In genomic region chr2:230268606-230269222, GRCh38 we compare ENCODE assay signal across 11 cellular contexts. TPM values are rescaled to one million over a fixed set of nuclear protein-coding genes. Genes with fewer than 3 reads are reported as not detected.
DNase-seq lines count a peak whose midpoint lies in the region; ATAC-seq and TF ChIP-seq lines count a peak whose summit lies in the region.
"Had no signal": no experiment of that assay in that cellular context is flagged by ENCODE, and none has a peak within 500 bp of the region (broad histone marks: within the 10 kb centered on the region; RNA-seq: fewer than 3 reads in every experiment).

No MANE protein-coding gene starts in this region.

- H3K4me1 Mint-ChIP-seq in stimulated activated naive CD8-positive, alpha-beta T cell treated with anti-CD3 and anti-CD28 coated beads, Interleukin-15, amount 100 ng/mL, for 72 hours: peaks cover 48% of the 10 kb centered on the region

- no peak for DNase-seq in activated naive CD4-positive, alpha-beta T cell treated with anti-CD3 and anti-CD28 coated beads, Interleukin-2, amount 50 U/mL, for 72 hours (ENCODE audit: low spot score in 2 of 2)
- no peak for DNase-seq in activated naive CD4-positive, alpha-beta T cell (lab: John Stamatoyannopoulos, UW)
- peak; percentile 64 for DNase-seq in SK-MEL-5 (ENCODE audit: low read depth, low spot score)
- DNase-seq in stimulated activated naive CD8-positive, alpha-beta T cell treated with anti-CD3 and anti-CD28 coated beads, Interleukin-15, amount 100 ng/mL, for 72 hours: no peak
- DNase-seq in DMS79 (lab: John Stamatoyannopoulos, UW): no peak
- DNase-seq in GM13977 (ENCODE audit: low spot score): no peak
- DNase-seq in central memory CD4-positive, alpha-beta T cell: no peak
- DNase-seq: ovary, PC-9 had no signal

- no peak for TF ChIP-seq CTCF in GM13977 (IDR thresholded peaks at IDR 0.05; ENCODE audit: extremely low read depth, insufficient read depth, missing control alignments)

- in situ Hi-C loops in SK-MEL-5 (cut with HindIII; ENCODE audit: low pct_unique_long_range_greater_than_20kb, low sequenced_read_pairs): no loop called here
- in situ Hi-C loops in GM13977 (cut with MboI; ENCODE audit: low pct_unique_long_range_greater_than_20kb, low sequenced_read_pairs, unreplicated experiment): no loop called here

- H3K27ac Mint-ChIP-seq in activated naive CD4-positive, alpha-beta T cell treated with anti-CD3 and anti-CD28 coated beads, Interleukin-2, amount 50 U/mL, for 72 hours: peak overlapping the region; percentile 65 to 84
- peak overlapping the region; percentile 22 to 57 for H3K27ac Mint-ChIP-seq in stimulated activated naive CD8-positive, alpha-beta T cell treated with anti-CD3 and anti-CD28 coated beads, Interleukin-15, amount 100 ng/mL, for 72 hours
- H3K27ac Mint-ChIP-seq: dendritic cell treated with granulocyte-macrophage colony-stimulating factor and Interleukin-4, amounts not matched to agents 40 ng/mL and 50 ng/mL, for 4 days had no signal

- ATAC-seq in activated naive CD4-positive, alpha-beta T cell treated with anti-CD3 and anti-CD28 coated beads, Interleukin-2, amount 50 U/mL, for 72 hours: peak; percentile 69 to 75
- peak; percentile 66 for ATAC-seq in HG02642 (IDR thresholded peaks at IDR 0.05; ENCODE audit: poor library complexity, unreplicated experiment)
- peak; percentile 75 for ATAC-seq in stimulated activated naive CD8-positive, alpha-beta T cell treated with anti-CD3 and anti-CD28 coated beads, Interleukin-15, amount 100 ng/mL, for 72 hours

- no peaks in the 10 kb centered on the region for H3K27me3 Mint-ChIP-seq in stimulated activated naive CD8-positive, alpha-beta T cell treated with anti-CD3 and anti-CD28 coated beads, Interleukin-15, amount 100 ng/mL, for 72 hours
- H3K27me3 Mint-ChIP-seq: dendritic cell treated with granulocyte-macrophage colony-stimulating factor and Interleukin-4, amounts not matched to agents 40 ng/mL and 50 ng/mL, for 4 days had no signal

- peak overlapping the region; percentile 44 to 62 for H3K4me3 Mint-ChIP-seq in stimulated activated naive CD8-positive, alpha-beta T cell treated with anti-CD3 and anti-CD28 coated beads, Interleukin-15, amount 100 ng/mL, for 72 hours
- H3K4me3 Mint-ChIP-seq: dendritic cell treated with granulocyte-macrophage colony-stimulating factor and Interleukin-4, amounts not matched to agents 40 ng/mL and 50 ng/mL, for 4 days had no signal

- peaks cover 11 to 19% of the 10 kb centered on the region in 2 donors for H3K9me3 Mint-ChIP-seq in activated naive CD4-positive, alpha-beta T cell treated with anti-CD3 and anti-CD28 coated beads, Interleukin-2, amount 50 U/mL, for 72 hours
- peaks cover 27 to 35% of the 10 kb centered on the region in 2 donors for H3K9me3 Mint-ChIP-seq in stimulated activated naive CD8-positive, alpha-beta T cell treated with anti-CD3 and anti-CD28 coated beads, Interleukin-15, amount 100 ng/mL, for 72 hours

- peaks cover 50 to 65% of the 10 kb centered on the region in 2 donors for H3K36me3 Mint-ChIP-seq in activated naive CD4-positive, alpha-beta T cell treated with anti-CD3 and anti-CD28 coated beads, Interleukin-2, amount 50 U/mL, for 72 hours

RNA-seq across cellular contexts. Expression of gene SP140, which starts 43.2 kb away (rescaled TPM):
- 10 to 100 TPM; 75.8 to 77.7 TPM for total RNA-seq in activated naive CD4-positive, alpha-beta T cell treated with anti-CD3 and anti-CD28 coated beads, Interleukin-2, amount 50 U/mL, for 72 hours
- total RNA-seq in SK-MEL-5 (2014; rRNA removed; shearing (Covaris generic)): not detected in 2 replicates
- polyA plus RNA-seq in SK-MEL-5 (2015; cell fraction: cytosol; rRNA removed): 0.11 TPM in 1 of 2 replicates, not detected in the other
- 3.3 TPM in 1 of 2 replicates, not detected in the other for polyA plus RNA-seq in SK-MEL-5 (2015; cell fraction: nucleus; rRNA removed)

RNA-seq across cellular contexts. Expression of gene SP110, which starts 48.9 kb away (rescaled TPM):
- total RNA-seq in activated naive CD4-positive, alpha-beta T cell treated with anti-CD3 and anti-CD28 coated beads, Interleukin-2, amount 50 U/mL, for 72 hours: 100 to 1,000 TPM in 1 of 2 donors, 10 to 100 TPM in 1; 61.0 to 148 TPM
- total RNA-seq in SK-MEL-5 (2014; rRNA removed; shearing (Covaris generic)): 16.0 and 16.4 TPM in 2 replicates
- 10.9 and 18.5 TPM in 2 replicates for polyA plus RNA-seq in SK-MEL-5 (2015; cell fraction: cytosol; rRNA removed)
- 11.2 and 17.3 TPM in 2 replicates for polyA plus RNA-seq in SK-MEL-5 (2015; cell fraction: nucleus; rRNA removed)

RNA-seq across cellular contexts. Expression of gene SP140L, which starts 58.3 kb away (rescaled TPM):
- total RNA-seq in activated naive CD4-positive, alpha-beta T cell treated with anti-CD3 and anti-CD28 coated beads, Interleukin-2, amount 50 U/mL, for 72 hours: 10 to 100 TPM; 52.8 to 71.2 TPM
- 0.83 and 0.87 TPM in 2 replicates for total RNA-seq in SK-MEL-5 (2014; rRNA removed; shearing (Covaris generic))
- polyA plus RNA-seq in SK-MEL-5 (2015; cell fraction: cytosol; rRNA removed): 1.8 and 2.1 TPM in 2 replicates
- 11.0 and 21.5 TPM in 2 replicates for polyA plus RNA-seq in SK-MEL-5 (2015; cell fraction: nucleus; rRNA removed)

Comparison
In these comparisons a context has a peak if more than half of its experiments do, and no peak if none do; other contexts are left out.
1. RNA of gene SP140, which starts 43.2 kb away (total RNA-seq): 75.8 to 77.7 TPM in activated naive CD4-positive, alpha-beta T cell treated with anti-CD3 and anti-CD28 coated beads, Interleukin-2, amount 50 U/mL, for 72 hours; not detected in SK-MEL-5; every median in the first group is over 10 times any median in the second.
2. RNA of gene SP140L, which starts 58.3 kb away (total RNA-seq): 52.8 to 71.2 TPM in activated naive CD4-positive, alpha-beta T cell treated with anti-CD3 and anti-CD28 coated beads, Interleukin-2, amount 50 U/mL, for 72 hours; 0.83 to 0.87 TPM in SK-MEL-5; every median in the first group is over 10 times any median in the second.
3. Peak in every context shown above with its lines, with median percentiles within 50 percentile points of each other: ATAC-seq.